In genomic region chr5:170307575-170308465, GRCh38 we compare ENCODE assay signal across 9 cellular contexts. TPM values are rescaled to one million over a fixed set of nuclear protein-coding genes. Genes with fewer than 3 reads are reported as not detected.
DNase-seq lines count a peak whose midpoint lies in the region; ATAC-seq, FAIRE-seq and TF ChIP-seq lines count a peak whose summit lies in the region.
"Had no signal": no experiment of that assay in that cellular context is flagged by ENCODE, and none has a peak within 500 bp of the region (broad histone marks: within the 10 kb centered on the region; RNA-seq: fewer than 3 reads in every experiment).

No MANE protein-coding gene starts in this region.

- H3K27me3 Mint-ChIP-seq in stimulated activated memory B cell treated with anti-CD40 and anti-IgM and Interleukin-4, amounts not matched to agents 10 μg/mL and 1 μg/mL and 100 μg/mL, for 72 hours: peaks cover 18% of the 10 kb centered on the region

- H4K20me1 ChIP-seq in smooth muscle cell (ENCODE audit: low read depth): no peaks in the 10 kb centered on the region

- peak; percentile 81 to 96 (median 91) for ATAC-seq in heart right ventricle
- no peak for ATAC-seq in stimulated activated memory B cell treated with anti-CD40 and anti-IgM and Interleukin-4, amounts not matched to agents 10 μg/mL and 1 μg/mL and 100 μg/mL, for 72 hours

- intact Hi-C loops in heart right ventricle (cut with DNase I): no loop called here

- TF ChIP-seq POLR2A in H54 (IDR thresholded peaks at IDR 0.05; ENCODE audit: low read depth, low read length): no peak

- H3K36me3 ChIP-seq in heart right ventricle (no peaks in the 10 kb centered on the region), smooth muscle cell (ENCODE audit: low read depth) (no peaks in the 10 kb centered on the region)

- H3K4me3 ChIP-seq in heart right ventricle (no peak overlapping the region), smooth muscle cell (no peak overlapping the region)

- H3K4me2 ChIP-seq in smooth muscle cell: no peak overlapping the region

- 30 to 41% methylated on average over 15 of the region's 15 CpGs for WGBS in heart right ventricle, 2 donors
- WGBS in smooth muscle cell (ENCODE audit: low lambda C conversion rate): 44% methylated on average over 15 of the region's 15 CpGs

- no peaks in the 10 kb centered on the region for H3K36me3 Mint-ChIP-seq in stimulated activated memory B cell treated with anti-CD40 and anti-IgM and Interleukin-4, amounts not matched to agents 10 μg/mL and 1 μg/mL and 100 μg/mL, for 72 hours

- no peaks in the 10 kb centered on the region for H3K9me3 ChIP-seq in heart right ventricle
- no peaks in the 10 kb centered on the region for H3K9me3 ChIP-seq in smooth muscle cell (replicated peaks; ENCODE audit: low read depth)

- FAIRE-seq in H54 (lab: Jason Lieb, UNC): no peak

- H3K9me3 Mint-ChIP-seq in stimulated activated memory B cell treated with anti-CD40 and anti-IgM and Interleukin-4, amounts not matched to agents 10 μg/mL and 1 μg/mL and 100 μg/mL, for 72 hours: no peaks in the 10 kb centered on the region

- no peak overlapping the region for H2AFZ ChIP-seq in smooth muscle cell (ENCODE audit: low read depth)

- H3K27ac Mint-ChIP-seq in stimulated activated memory B cell treated with anti-CD40 and anti-IgM and Interleukin-4, amounts not matched to agents 10 μg/mL and 1 μg/mL and 100 μg/mL, for 72 hours: no peak overlapping the region

- peaks cover 32% of the 10 kb centered on the region for H3K4me1 Mint-ChIP-seq in stimulated activated memory B cell treated with anti-CD40 and anti-IgM and Interleukin-4, amounts not matched to agents 10 μg/mL and 1 μg/mL and 100 μg/mL, for 72 hours

- no peak overlapping the region for H3K4me3 Mint-ChIP-seq in stimulated activated memory B cell treated with anti-CD40 and anti-IgM and Interleukin-4, amounts not matched to agents 10 μg/mL and 1 μg/mL and 100 μg/mL, for 72 hours

- DNase-seq in H54 (ENCODE audit: insufficient read length, low spot score) (peak; percentile 44), SIG-M5 (lab: John Stamatoyannopoulos, UW) (peak; percentile 47), heart right ventricle (peak; percentile 55 to 81), smooth muscle cell (lab: John Stamatoyannopoulos, UW; ENCODE audit: unreplicated experiment) (no peak), glomerular visceral epithelial cell (ENCODE audit: extremely low spot score) (no peak), GDM1 (lab: John Stamatoyannopoulos, UW) (no peak), epidermal melanocyte (ENCODE audit: insufficient read length, low spot score) (no peak)
- DNase-seq: central memory CD4-positive, alpha-beta T cell had no signal

- H3K79me2 ChIP-seq in smooth muscle cell (ENCODE audit: low read depth): no peaks in the 10 kb centered on the region

- peak overlapping the region; percentile 51 for H3K9ac ChIP-seq in smooth muscle cell (ENCODE audit: low read depth)

- H3K4me1 ChIP-seq in heart right ventricle (peaks cover 4 to 83% (median 37%) of the 10 kb centered on the region in 9 donors), smooth muscle cell (ENCODE audit: low read depth) (peaks cover 25% of the 10 kb centered on the region)

- H3F3A ChIP-seq in smooth muscle cell (ENCODE audit: low read depth): peaks cover 12% of the 10 kb centered on the region

- no peaks in the 10 kb centered on the region for H3K27me3 ChIP-seq in heart right ventricle
- H3K27me3 ChIP-seq in smooth muscle cell (ENCODE audit: low read depth): no peaks in the 10 kb centered on the region

- no peak for TF ChIP-seq CTCF in heart right ventricle (IDR thresholded peaks at IDR 0.05)
- TF ChIP-seq CTCF in smooth muscle cell (IDR thresholded peaks at IDR 0.05; ENCODE audit: borderline replicate concordance, insufficient read depth, poor library complexity, severe bottlenecking): no peak

- H3K27ac ChIP-seq in heart right ventricle: peak overlapping the region; percentile 16 to 85 (median 73)
- peak overlapping the region; percentile 80 for H3K27ac ChIP-seq in smooth muscle cell (ENCODE audit: low read depth)

RNA-seq across cellular contexts. Expression of gene LCP2, which starts 10.2 kb away (rescaled TPM):
- total RNA-seq in heart right ventricle (10 to 100 TPM in 2 of 10 donors, 1 to 10 TPM in 8; 3.2 to 35.1 (median 4.6) TPM), smooth muscle cell (0.45 and 0.54 TPM in 2 replicates)
- polyA plus RNA-seq in heart right ventricle (1 to 10 TPM; 2.7 to 5.2 TPM), smooth muscle cell (2.2 and 2.7 TPM in 2 replicates)

Comparison
In these comparisons a context has a peak if more than half of its experiments do, and no peak if none do; other contexts are left out.
1. DNase-seq: peak in H54 (single experiment), SIG-M5 (single experiment) and heart right ventricle (2 of 2); none in smooth muscle cell (single experiment), glomerular visceral epithelial cell (single experiment), GDM1 (single experiment) and epidermal melanocyte (single experiment).